Comparison of ENCODE assay signal across 2 cellular contexts in the genomic region with DNA sequence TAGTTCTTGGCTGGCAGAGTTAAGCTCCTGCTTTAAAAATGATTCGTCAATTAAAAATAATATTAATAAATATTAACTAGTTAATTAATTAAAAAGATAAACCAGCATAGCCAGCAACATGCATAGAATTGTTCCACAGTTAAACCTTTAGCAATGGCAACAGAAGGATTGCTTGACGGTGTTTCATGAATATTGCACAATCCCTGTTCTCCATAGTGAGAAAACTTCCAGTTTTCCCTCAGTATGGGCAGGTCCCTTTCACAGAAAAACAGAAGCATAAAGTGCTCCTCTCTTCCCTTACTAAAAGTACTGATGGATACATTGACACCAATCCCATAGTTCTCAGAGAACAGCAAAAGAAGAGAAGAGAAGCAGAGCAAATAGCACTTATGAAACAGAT.
TF ChIP-seq lines count a peak whose summit lies in the region.

No MANE protein-coding gene starts in this region.

TF ChIP-seq in Ishikawa, 13 proteins besides CTCF, POLR2A, EP300 and RAD21:
- no peak for TF ChIP-seq TAF1 (IDR thresholded peaks at IDR 0.05; ENCODE audit: low read depth)
- no peak for TF ChIP-seq ZBTB7A (IDR thresholded peaks at IDR 0.05; ENCODE audit: low read depth)
- peak; percentile 58; the same call in 1 of the 2 replicates for TF ChIP-seq CEBPB (IDR thresholded peaks at IDR 0.05)

TF ChIP-seq in H1, 55 proteins besides CTCF, POLR2A, EP300 and RAD21:
- TF ChIP-seq, protein P1, sequence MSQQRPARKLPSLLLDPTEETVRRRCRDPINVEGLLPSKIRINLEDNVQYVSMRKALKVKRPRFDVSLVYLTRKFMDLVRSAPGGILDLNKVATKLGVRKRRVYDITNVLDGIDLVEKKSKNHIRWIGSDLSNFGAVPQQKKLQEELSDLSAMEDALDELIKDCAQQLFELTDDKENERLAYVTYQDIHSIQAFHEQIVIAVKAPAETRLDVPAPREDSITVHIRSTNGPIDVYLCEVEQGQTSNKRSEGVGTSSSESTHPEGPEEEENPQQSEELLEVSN (IDR thresholded peaks at IDR 0.05) = no peak
- no peak for TF ChIP-seq SP4 (IDR thresholded peaks at IDR 0.05; ENCODE audit: low read length)
- no peak for TF ChIP-seq EZH2 (IDR thresholded peaks at IDR 0.05; ENCODE audit: low read depth, low read length, severe bottlenecking)
- no peak for TF ChIP-seq NRF1 (IDR thresholded peaks at IDR 0.05; ENCODE audit: low read depth, low read length)
- peak; percentile 58; the same call in 1 of the 2 replicates for TF ChIP-seq CEBPB (IDR thresholded peaks at IDR 0.05; ENCODE audit: low read depth, low read length)
TF ChIP-seq in H1: peak in this region for 1.
